27 cellular contexts compared by ENCODE assay signal in the genomic region with DNA sequence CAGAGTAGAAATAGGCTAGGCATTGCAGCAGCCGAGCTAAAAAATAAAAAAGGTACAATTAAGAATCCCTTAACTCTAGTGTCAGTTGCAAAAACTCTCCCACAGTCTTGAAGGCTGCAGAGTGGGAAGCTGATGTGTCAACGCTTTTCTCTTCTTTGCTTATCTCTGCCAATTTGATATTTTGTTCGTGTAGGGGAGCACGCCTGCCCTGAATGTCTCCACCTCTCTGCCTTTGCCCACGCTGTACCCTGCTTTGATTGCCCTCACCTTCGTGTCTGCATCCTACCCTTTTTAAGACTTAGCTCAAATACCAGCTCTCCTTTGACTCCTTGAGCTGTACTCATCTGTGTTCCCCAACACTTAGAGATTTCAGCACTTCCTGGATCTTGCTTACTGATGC.
DNase-seq lines count a peak whose midpoint lies in the region; ATAC-seq, FAIRE-seq and TF ChIP-seq lines count a peak whose summit lies in the region.
"Had no signal": no experiment of that assay in that cellular context is flagged by ENCODE, and none has a peak within 500 bp of the region (broad histone marks: within the 10 kb centered on the region; RNA-seq: fewer than 3 reads in every experiment).

No MANE protein-coding gene starts in this region.

- CTCF ChIA-PET in WTC11 (lab: Charles Lee): interaction anchor here (0.9 to 1.5 kb wide), 2 partner anchors 15 to 157 kb away, joined by 3 to 6 read pairs; no protein-coding TSS in a partner anchor

- POLR2A ChIA-PET in WTC11 (lab: Charles Lee): no interaction called here

- H3K36me3 Mint-ChIP-seq in WTC11: peaks cover 17% of the 10 kb centered on the region
- H3K36me3 Mint-ChIP-seq: CD14-positive monocyte; CD8-positive, alpha-beta memory T cell had no signal

- no peak overlapping the region for H3K4me3 ChIP-seq in parathyroid adenoma (ENCODE audit: low read depth, low read length)
- H3K4me3 ChIP-seq in pancreas: no peak overlapping the region
- H3K4me3 ChIP-seq: A549; BLaER1 treated with 17β-estradiol and CSF1 and Interleukin-3, amounts not matched to agents 10 nM and 100 nM; GM12878; GM23248 had no signal

- DNase-seq in WTC11 (ENCODE audit: low spot score) (no peak), head of caudate nucleus (peak in 41 of 42 donors; percentile 16 to 91 (median 62)), superior temporal gyrus (ENCODE audit: extremely low spot score) (peak; percentile 18), pancreas (no peak), cardiac septum (ENCODE audit: low spot score) (no peak)
- DNase-seq: 8988T; ACHN; AML-193; BE2C; CD4-positive, alpha-beta T cell; CD8-positive, alpha-beta memory T cell; DMS 273 treated with DMSO at 0.1 percent for 48 hours; DMS79; EL; GDM1; GM23248; HCEC 1CT had no signal

- H3K27me3 Mint-ChIP-seq in WTC11 (ENCODE audit: low read depth): no peaks in the 10 kb centered on the region
- H3K27me3 Mint-ChIP-seq: CD4-positive, alpha-beta T cell; CD8-positive, alpha-beta memory T cell had no signal

- no peak for TF ChIP-seq CTCF in WTC11 (IDR thresholded peaks at IDR 0.05)
- no peak for TF ChIP-seq CTCF in parathyroid adenoma (IDR thresholded peaks at IDR 0.05)
- no peak for TF ChIP-seq CTCF in pancreas (IDR thresholded peaks at IDR 0.05)

- no peak for FAIRE-seq in pancreas (lab: Jason Lieb, UNC)
- FAIRE-seq: A549, D721Med, GM12878, GM19239, H54 had no signal

- WGBS in pancreas, 2 donors: 54 to 64% methylated on average over 6 of the region's 6 CpGs

- H3K9me3 ChIP-seq in parathyroid adenoma (ENCODE audit: control insufficient read depth, low read length) (no peaks in the 10 kb centered on the region), pancreas (no peaks in the 10 kb centered on the region)
- H3K9me3 ChIP-seq: A549, BE2C had no signal

- no peak for ATAC-seq in WTC11
- no peak for ATAC-seq in HG03175 (IDR thresholded peaks at IDR 0.05; ENCODE audit: unreplicated experiment)
- ATAC-seq in pancreas: no peak
- no peak for ATAC-seq in HG03565 (IDR thresholded peaks at IDR 0.05; ENCODE audit: unreplicated experiment)
- ATAC-seq: A549, GM12878 had no signal

- H3K27ac Mint-ChIP-seq in WTC11: peak overlapping the region; percentile 35
- H3K27ac Mint-ChIP-seq: CD14-positive monocyte; CD4-positive, alpha-beta T cell; CD8-positive, alpha-beta memory T cell had no signal

- H3K4me1 ChIP-seq in parathyroid adenoma: no peaks in the 10 kb centered on the region
- no peaks in the 10 kb centered on the region for H3K4me1 ChIP-seq in pancreas
- H3K4me1 ChIP-seq: A549 had no signal

- H3K9ac ChIP-seq in parathyroid adenoma: no peak overlapping the region
- H3K9ac ChIP-seq: BLaER1 treated with 17β-estradiol and CSF1 and Interleukin-3, amounts not matched to agents 10 nM and 100 nM; GM23248 had no signal

- H3K27ac ChIP-seq in parathyroid adenoma (no peak overlapping the region), pancreas (no peak overlapping the region)
- H3K27ac ChIP-seq: A549; BLaER1 treated with 17β-estradiol and CSF1 and Interleukin-3, amounts not matched to agents 10 nM and 100 nM; GM23248 had no signal

- H3K4me3 Mint-ChIP-seq in WTC11: no peak overlapping the region
- H3K4me3 Mint-ChIP-seq: CD14-positive monocyte; CD4-positive, alpha-beta T cell; CD8-positive, alpha-beta memory T cell had no signal

- H3K36me3 ChIP-seq in parathyroid adenoma (ENCODE audit: control insufficient read depth, insufficient read depth, low read length) (no peaks in the 10 kb centered on the region), pancreas (no peaks in the 10 kb centered on the region)
- H3K36me3 ChIP-seq: BE2C; BLaER1 treated with 17β-estradiol and CSF1 and Interleukin-3, amounts not matched to agents 10 nM and 100 nM had no signal

- H3K79me2 ChIP-seq in parathyroid adenoma: no peaks in the 10 kb centered on the region

- H3K4me1 Mint-ChIP-seq in WTC11: peaks cover 14% of the 10 kb centered on the region
- H3K4me1 Mint-ChIP-seq: CD14-positive monocyte; CD8-positive, alpha-beta memory T cell had no signal

- no peak overlapping the region for H3K4me2 ChIP-seq in parathyroid adenoma (ENCODE audit: low read length)
- H3K4me2 ChIP-seq: A549; BLaER1 treated with 17β-estradiol and CSF1 and Interleukin-3, amounts not matched to agents 10 nM and 100 nM had no signal

- peaks cover 22% of the 10 kb centered on the region for H3K9me3 Mint-ChIP-seq in WTC11

- H2AFZ ChIP-seq in parathyroid adenoma: peak overlapping the region; percentile 57
- H2AFZ ChIP-seq: GM23248 had no signal

- H3K27me3 ChIP-seq in parathyroid adenoma (ENCODE audit: control insufficient read depth, insufficient read depth, low read length) (no peaks in the 10 kb centered on the region), pancreas (no peaks in the 10 kb centered on the region)
- H3K27me3 ChIP-seq: BE2C; BLaER1 treated with 17β-estradiol and CSF1 and Interleukin-3, amounts not matched to agents 10 nM and 100 nM had no signal

- intact Hi-C loops in head of caudate nucleus (cut with DNase I): no loop called here
- intact Hi-C loops in pancreas (cut with DNase I): no loop called here
- intact Hi-C loops in cardiac septum (cut with DNase I): no loop called here

TF ChIP-seq in WTC11, 78 proteins besides CTCF, POLR2A, EP300 and RAD21:
- TF ChIP-seq IRF2 (CRISPR knock-in tag; IDR thresholded peaks at IDR 0.05; ENCODE audit: borderline replicate concordance, low read depth) (no peak), NFATC4 (CRISPR knock-in tag; IDR thresholded peaks at IDR 0.05) (no peak), KAT7 (CRISPR knock-in tag; IDR thresholded peaks at IDR 0.05; ENCODE audit: borderline replicate concordance) (no peak), SP1 (CRISPR knock-in tag; conservative IDR thresholded peaks at IDR 0.05) (no peak), MXD4 (CRISPR knock-in tag; IDR thresholded peaks at IDR 0.05; ENCODE audit: borderline replicate concordance) (no peak), ETV6 (CRISPR knock-in tag; IDR thresholded peaks at IDR 0.05) (no peak), CBFB (CRISPR knock-in tag; IDR thresholded peaks at IDR 0.05; ENCODE audit: low read depth) (no peak), GRHL2 (CRISPR knock-in tag; IDR thresholded peaks at IDR 0.05; ENCODE audit: insufficient replicate concordance, severe bottlenecking) (no peak), GABPB1 (CRISPR knock-in tag; IDR thresholded peaks at IDR 0.05) (no peak), ZNF671 (CRISPR knock-in tag; IDR thresholded peaks at IDR 0.05) (no peak)
- TF ChIP-seq, protein P1, sequence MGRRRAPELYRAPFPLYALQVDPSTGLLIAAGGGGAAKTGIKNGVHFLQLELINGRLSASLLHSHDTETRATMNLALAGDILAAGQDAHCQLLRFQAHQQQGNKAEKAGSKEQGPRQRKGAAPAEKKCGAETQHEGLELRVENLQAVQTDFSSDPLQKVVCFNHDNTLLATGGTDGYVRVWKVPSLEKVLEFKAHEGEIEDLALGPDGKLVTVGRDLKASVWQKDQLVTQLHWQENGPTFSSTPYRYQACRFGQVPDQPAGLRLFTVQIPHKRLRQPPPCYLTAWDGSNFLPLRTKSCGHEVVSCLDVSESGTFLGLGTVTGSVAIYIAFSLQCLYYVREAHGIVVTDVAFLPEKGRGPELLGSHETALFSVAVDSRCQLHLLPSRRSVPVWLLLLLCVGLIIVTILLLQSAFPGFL (CRISPR knock-in tag; IDR thresholded peaks at IDR 0.05; ENCODE audit: borderline replicate concordance): no peak
- TF ChIP-seq, protein P2, sequence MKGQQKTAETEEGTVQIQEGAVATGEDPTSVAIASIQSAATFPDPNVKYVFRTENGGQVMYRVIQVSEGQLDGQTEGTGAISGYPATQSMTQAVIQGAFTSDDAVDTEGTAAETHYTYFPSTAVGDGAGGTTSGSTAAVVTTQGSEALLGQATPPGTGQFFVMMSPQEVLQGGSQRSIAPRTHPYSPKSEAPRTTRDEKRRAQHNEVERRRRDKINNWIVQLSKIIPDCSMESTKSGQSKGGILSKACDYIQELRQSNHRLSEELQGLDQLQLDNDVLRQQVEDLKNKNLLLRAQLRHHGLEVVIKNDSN (CRISPR knock-in tag; IDR thresholded peaks at IDR 0.05): no peak
- TF ChIP-seq, protein P3, sequence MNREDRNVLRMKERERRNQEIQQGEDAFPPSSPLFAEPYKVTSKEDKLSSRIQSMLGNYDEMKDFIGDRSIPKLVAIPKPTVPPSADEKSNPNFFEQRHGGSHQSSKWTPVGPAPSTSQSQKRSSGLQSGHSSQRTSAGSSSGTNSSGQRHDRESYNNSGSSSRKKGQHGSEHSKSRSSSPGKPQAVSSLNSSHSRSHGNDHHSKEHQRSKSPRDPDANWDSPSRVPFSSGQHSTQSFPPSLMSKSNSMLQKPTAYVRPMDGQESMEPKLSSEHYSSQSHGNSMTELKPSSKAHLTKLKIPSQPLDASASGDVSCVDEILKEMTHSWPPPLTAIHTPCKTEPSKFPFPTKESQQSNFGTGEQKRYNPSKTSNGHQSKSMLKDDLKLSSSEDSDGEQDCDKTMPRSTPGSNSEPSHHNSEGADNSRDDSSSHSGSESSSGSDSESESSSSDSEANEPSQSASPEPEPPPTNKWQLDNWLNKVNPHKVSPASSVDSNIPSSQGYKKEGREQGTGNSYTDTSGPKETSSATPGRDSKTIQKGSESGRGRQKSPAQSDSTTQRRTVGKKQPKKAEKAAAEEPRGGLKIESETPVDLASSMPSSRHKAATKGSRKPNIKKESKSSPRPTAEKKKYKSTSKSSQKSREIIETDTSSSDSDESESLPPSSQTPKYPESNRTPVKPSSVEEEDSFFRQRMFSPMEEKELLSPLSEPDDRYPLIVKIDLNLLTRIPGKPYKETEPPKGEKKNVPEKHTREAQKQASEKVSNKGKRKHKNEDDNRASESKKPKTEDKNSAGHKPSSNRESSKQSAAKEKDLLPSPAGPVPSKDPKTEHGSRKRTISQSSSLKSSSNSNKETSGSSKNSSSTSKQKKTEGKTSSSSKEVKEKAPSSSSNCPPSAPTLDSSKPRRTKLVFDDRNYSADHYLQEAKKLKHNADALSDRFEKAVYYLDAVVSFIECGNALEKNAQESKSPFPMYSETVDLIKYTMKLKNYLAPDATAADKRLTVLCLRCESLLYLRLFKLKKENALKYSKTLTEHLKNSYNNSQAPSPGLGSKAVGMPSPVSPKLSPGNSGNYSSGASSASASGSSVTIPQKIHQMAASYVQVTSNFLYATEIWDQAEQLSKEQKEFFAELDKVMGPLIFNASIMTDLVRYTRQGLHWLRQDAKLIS (CRISPR knock-in tag; IDR thresholded peaks at IDR 0.05; ENCODE audit: borderline replicate concordance): no peak
TF ChIP-seq in WTC11: peak in this region for 0.

Comparison
In these comparisons a context has a peak if more than half of its experiments do, and no peak if none do; other contexts are left out.
1. DNase-seq: peak in head of caudate nucleus (41 of 42) and superior temporal gyrus (single experiment); none in WTC11 (single experiment), pancreas (0 of 6) and cardiac septum (single experiment).